Comparison of ENCODE assay signal across 21 cellular contexts in the genomic region with DNA sequence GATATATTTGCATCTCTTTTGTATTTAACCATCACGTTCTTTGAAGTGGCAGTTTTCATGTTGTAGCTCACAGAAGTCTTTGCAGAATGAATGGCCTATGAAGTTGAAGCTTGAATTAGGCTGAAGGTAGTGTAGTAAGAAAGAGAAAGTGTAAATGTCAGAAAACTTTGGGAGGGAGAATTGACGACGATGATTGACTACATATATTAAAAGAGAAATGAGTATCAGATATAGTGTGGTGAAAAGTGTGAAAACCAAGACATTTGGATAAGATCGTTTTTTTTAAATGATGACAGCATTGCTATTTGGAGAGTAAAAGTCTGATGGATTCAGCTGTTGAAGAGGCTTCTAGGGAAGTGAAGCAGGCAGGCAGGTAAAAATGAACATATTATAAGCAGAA. TPM values are rescaled to one million over a fixed set of nuclear protein-coding genes. Genes with fewer than 3 reads are reported as not detected.
DNase-seq lines count a peak whose midpoint lies in the region; ATAC-seq, FAIRE-seq and TF ChIP-seq lines count a peak whose summit lies in the region.
"Had no signal": no experiment of that assay in that cellular context is flagged by ENCODE, and none has a peak within 500 bp of the region (broad histone marks: within the 10 kb centered on the region; RNA-seq: fewer than 3 reads in every experiment).

No MANE protein-coding gene starts in this region.

- H3K27ac ChIP-seq in K562 (ENCODE audit: extremely low read depth, low read depth, low read length): no peak overlapping the region
- H3K27ac ChIP-seq: 22Rv1, BLaER1, HL-60 had no signal

- in situ Hi-C loops in K562 (cut with MboI): no loop called here

- BruUV-seq in K562 (replicated peaks; lab: Mats Ljungman, UMichigan) (no TSS peak), Caco-2 (replicated peaks; lab: Mats Ljungman, UMichigan) (no TSS peak)

- intact Hi-C loops in activated CD4-positive, alpha-beta T cell treated with anti-CD3 and anti-CD28 coated beads for 36 hours (cut with DNase I, micrococcal nuclease): no loop called here
- intact Hi-C loops in K562 (cut with micrococcal nuclease): no loop called here
- intact Hi-C loops in Caco-2 (cut with micrococcal nuclease; ENCODE audit: unreplicated experiment): loop anchor here (10.0 kb wide), 1 partner anchor 171 kb away; no protein-coding TSS in a partner anchor

- no peak overlapping the region for H3K4me3 Mint-ChIP-seq in activated CD4-positive, alpha-beta T cell treated with anti-CD3 and anti-CD28 coated beads for 36 hours
- H3K4me3 Mint-ChIP-seq in stimulated activated naive CD8-positive, alpha-beta T cell treated with anti-CD3 and anti-CD28 coated beads, Interleukin-15, amount 100 ng/mL, for 72 hours: no peak overlapping the region
- H3K4me3 Mint-ChIP-seq in Caco-2 (ENCODE audit: unreplicated experiment): no peak overlapping the region
- H3K4me3 Mint-ChIP-seq: CD14-positive monocyte; CD8-positive, alpha-beta T cell; GM23338; HFFc6 had no signal

- H3K4me1 ChIP-seq in K562 (replicated peaks in 1 of 2; ENCODE audit: control insufficient read depth in 2 of 2, insufficient read depth in 2 of 2, low read length in 2 of 2) (no peaks in the 10 kb centered on the region), Caco-2 (no peaks in the 10 kb centered on the region)
- H3K4me1 ChIP-seq: BLaER1 had no signal

- H3K4me1 Mint-ChIP-seq in activated CD4-positive, alpha-beta T cell treated with anti-CD3 and anti-CD28 coated beads for 36 hours: peaks cover 6% of the 10 kb centered on the region
- H3K4me1 Mint-ChIP-seq in stimulated activated naive CD8-positive, alpha-beta T cell treated with anti-CD3 and anti-CD28 coated beads, Interleukin-15, amount 100 ng/mL, for 72 hours: no peaks in the 10 kb centered on the region
- no peaks in the 10 kb centered on the region for H3K4me1 Mint-ChIP-seq in Caco-2 (ENCODE audit: low read depth, unreplicated experiment)
- H3K4me1 Mint-ChIP-seq: CD14-positive monocyte, GM23338 had no signal

- peaks cover 11% of the 10 kb centered on the region for H3K27me3 Mint-ChIP-seq in activated CD4-positive, alpha-beta T cell treated with anti-CD3 and anti-CD28 coated beads for 36 hours
- peaks cover 17% of the 10 kb centered on the region for H3K27me3 Mint-ChIP-seq in stimulated activated naive CD8-positive, alpha-beta T cell treated with anti-CD3 and anti-CD28 coated beads, Interleukin-15, amount 100 ng/mL, for 72 hours
- peaks cover 7% of the 10 kb centered on the region for H3K27me3 Mint-ChIP-seq in Caco-2 (ENCODE audit: insufficient read depth, unreplicated experiment)

- POLR2A ChIA-PET in activated CD4-positive, alpha-beta T cell treated with anti-CD3 and anti-CD28 coated beads for 36 hours (lab: Charles Lee): no interaction called here
- POLR2A ChIA-PET in K562 (lab: Yijun Ruan, JAX): interaction anchor here (1.1 to 4.1 kb wide), 4 partner anchors 10 to 26 kb away, joined by 3 to 22 read pairs (median 6); no protein-coding TSS in a partner anchor
- POLR2A ChIA-PET in Caco-2 (lab: Charles Lee): no interaction called here

- H2AFZ ChIP-seq in K562 (ENCODE audit: low read depth, low read length): no peak overlapping the region
- H2AFZ ChIP-seq: GM23338 had no signal

- H3K27me3 ChIP-seq in K562 (ENCODE audit: control insufficient read depth in 2 of 2, insufficient read depth in 2 of 2, low read length in 2 of 2) (no peaks in the 10 kb centered on the region), Caco-2 (replicated peaks; ENCODE audit: control insufficient read depth, insufficient read depth, low read length) (no peaks in the 10 kb centered on the region)
- H3K27me3 ChIP-seq: BLaER1 had no signal

- no peaks in the 10 kb centered on the region for H3K9me1 ChIP-seq in K562 (ENCODE audit: control insufficient read depth, insufficient read depth, low read length)

- no peak overlapping the region for H3K9ac ChIP-seq in K562 (ENCODE audit: insufficient read depth in 1 of 2, low read depth in 2 of 2, low read length in 2 of 2)
- H3K9ac ChIP-seq: BLaER1 had no signal

- H3K27ac Mint-ChIP-seq in activated CD4-positive, alpha-beta T cell treated with anti-CD3 and anti-CD28 coated beads for 36 hours: no peak overlapping the region
- no peak overlapping the region for H3K27ac Mint-ChIP-seq in stimulated activated naive CD8-positive, alpha-beta T cell treated with anti-CD3 and anti-CD28 coated beads, Interleukin-15, amount 100 ng/mL, for 72 hours
- H3K27ac Mint-ChIP-seq in Caco-2 (ENCODE audit: unreplicated experiment): no peak overlapping the region
- H3K27ac Mint-ChIP-seq: CD14-positive monocyte; CD8-positive, alpha-beta T cell; GM23338; HFFc6 had no signal

- CTCF ChIA-PET in activated CD4-positive, alpha-beta T cell treated with anti-CD3 and anti-CD28 coated beads for 36 hours (lab: Charles Lee): interaction anchor here (0.9 to 1.7 kb wide), 3 partner anchors 12 to 81 kb away, joined by 3 to 5 read pairs (median 3); no protein-coding TSS in a partner anchor
- CTCF ChIA-PET in K562 (lab: Yijun Ruan, JAX; ENCODE audit: low intra/inter-chr PET ratio) (interaction anchor here (1.5 kb wide), 1 partner anchor 23 kb away, joined by 5 read pairs; no protein-coding TSS in a partner anchor), Caco-2 (lab: Charles Lee) (no interaction called here)

- H3K36me3 Mint-ChIP-seq in activated CD4-positive, alpha-beta T cell treated with anti-CD3 and anti-CD28 coated beads for 36 hours (ENCODE audit: low read depth): no peaks in the 10 kb centered on the region
- no peaks in the 10 kb centered on the region for H3K36me3 Mint-ChIP-seq in Caco-2 (ENCODE audit: insufficient read depth, unreplicated experiment)
- H3K36me3 Mint-ChIP-seq: CD14-positive monocyte; CD8-positive, alpha-beta T cell had no signal

- no peak overlapping the region for H3K4me2 ChIP-seq in K562 (ENCODE audit: insufficient read depth, low read length)
- H3K4me2 ChIP-seq: BLaER1, GM23338 had no signal

- no peak for TF ChIP-seq RAD21 in K562 (CRISPR knock-in tag; conservative IDR thresholded peaks at IDR 0.05 in 1 of 2, IDR thresholded peaks at IDR 0.05 in 1 of 2)

- under 1% methylated on average over 4 of the region's 4 CpGs for WGBS in K562 (ENCODE audit: insufficient coverage, low coverage, missing lambda C conversion rate)

- no peak for TF ChIP-seq POLR2A in K562 (conservative IDR thresholded peaks at IDR 0.05)

- H3K79me2 ChIP-seq in K562 (ENCODE audit: control insufficient read depth, insufficient read depth, low read length): no peaks in the 10 kb centered on the region

- no peaks in the 10 kb centered on the region for H4K20me1 ChIP-seq in K562 (replicated peaks; ENCODE audit: control insufficient read depth, insufficient read depth, low read length)
- H4K20me1 ChIP-seq: BLaER1 had no signal

- no peak overlapping the region for H3K4me3 ChIP-seq in K562
- H3K4me3 ChIP-seq in Caco-2 (ENCODE audit: low read depth, low read length): no peak overlapping the region
- H3K4me3 ChIP-seq: BLaER1, GM23338 had no signal

- H3K36me3 ChIP-seq in K562 (ENCODE audit: control insufficient read depth, insufficient read depth, low read length): no peaks in the 10 kb centered on the region
- H3K36me3 ChIP-seq in Caco-2 (ENCODE audit: control insufficient read depth, insufficient read depth, low read length): no peaks in the 10 kb centered on the region
- H3K36me3 ChIP-seq: BLaER1 had no signal

- no peak for TF ChIP-seq EP300 in K562 (IDR thresholded peaks at IDR 0.05; ENCODE audit: low read length)

- no peaks in the 10 kb centered on the region for H3K9me3 ChIP-seq in K562 (replicated peaks; ENCODE audit: control insufficient read depth, insufficient read depth, low read depth, low read length)
- H3K9me3 ChIP-seq in Caco-2: no peaks in the 10 kb centered on the region
- H3K9me3 ChIP-seq: BLaER1 had no signal

- no peak for FAIRE-seq in K562 (lab: Jason Lieb, UNC)
- FAIRE-seq: GM12891 had no signal

- DNase-seq in activated CD4-positive, alpha-beta T cell treated with anti-CD3 and anti-CD28 coated beads for 36 hours: no peak
- DNase-seq in activated CD4-positive, alpha-beta T cell treated with anti-CD3 and anti-CD28 coated beads, Interleukin-2, amount 50 U/mL, for 4 hours: no peak
- DNase-seq in stimulated activated naive CD8-positive, alpha-beta T cell treated with anti-CD3 and anti-CD28 coated beads, Interleukin-15, Interleukin-2, amounts not matched to agents 100 U/mL and 50 U/mL, for 24 hours: no peak
- DNase-seq in stimulated activated naive CD8-positive, alpha-beta T cell treated with anti-CD3 and anti-CD28 coated beads, Interleukin-15, amount 100 ng/mL, for 72 hours: no peak
- DNase-seq in K562 (ENCODE audit: extremely low read depth in 1 of 4, low spot score in 3 of 4) (no peak), NCI-H526 (lab: John Stamatoyannopoulos, UW) (no peak), Caco-2 (no peak)
- DNase-seq: CD8-positive, alpha-beta T cell; DMS 273 treated with DMSO at 0.1 percent for 48 hours; DMS53; DND-41; EL; H7; HFFc6 had no signal

- peak; percentile 74 for ATAC-seq in activated CD4-positive, alpha-beta T cell treated with anti-CD3 and anti-CD28 coated beads for 36 hours
- peak; percentile 76 for ATAC-seq in stimulated activated naive CD8-positive, alpha-beta T cell treated with anti-CD3 and anti-CD28 coated beads, Interleukin-15, Interleukin-2, amounts not matched to agents 100 U/mL and 50 U/mL, for 24 hours
- ATAC-seq in stimulated activated naive CD8-positive, alpha-beta T cell treated with anti-CD3 and anti-CD28 coated beads, Interleukin-15, amount 100 ng/mL, for 72 hours: no peak
- ATAC-seq in K562: no peak
- ATAC-seq: CD8-positive, alpha-beta T cell; GM23338; HCT116 had no signal

- H3K9me3 Mint-ChIP-seq in activated CD4-positive, alpha-beta T cell treated with anti-CD3 and anti-CD28 coated beads for 36 hours (ENCODE audit: low read depth): no peaks in the 10 kb centered on the region
- H3K9me3 Mint-ChIP-seq in stimulated activated naive CD8-positive, alpha-beta T cell treated with anti-CD3 and anti-CD28 coated beads, Interleukin-15, amount 100 ng/mL, for 72 hours: no peaks in the 10 kb centered on the region
- no peaks in the 10 kb centered on the region for H3K9me3 Mint-ChIP-seq in Caco-2 (ENCODE audit: unreplicated experiment)
- H3K9me3 Mint-ChIP-seq: CD14-positive monocyte; CD8-positive, alpha-beta T cell; GM23338; HFFc6 had no signal

- no peak for TF ChIP-seq CTCF in K562 (IDR thresholded peaks at IDR 0.05 in 2 of 3, conservative IDR thresholded peaks at IDR 0.05 in 1 of 3; ENCODE audit: insufficient read depth in 2 of 3, low read depth in 1 of 3, low read length in 3 of 3)
- TF ChIP-seq CTCF in Caco-2 (IDR thresholded peaks at IDR 0.05; ENCODE audit: insufficient read depth in 1 of 2, low read depth in 1 of 2, low read length in 1 of 2, severe bottlenecking in 1 of 2, unreplicated experiment in 1 of 2): no peak

RNA-seq across cellular contexts. Expression of a gene that starts 14.6 kb away (rescaled TPM):
- under 1 TPM; 0.63 to 0.66 TPM for total RNA-seq in activated CD4-positive, alpha-beta T cell treated with anti-CD3 and anti-CD28 coated beads for 36 hours
- 0.32 TPM in 1 of 2 replicates, not detected in the other for total RNA-seq in K562 (2011; cell fraction: chromatin; rRNA removed; ENCODE audit: low replicate concordance)
- 0.17 and 0.26 TPM in 2 replicates for total RNA-seq in K562 (2011; cell fraction: nucleolus; rRNA removed)
- total RNA-seq in K562 (2011; cell fraction: nucleoplasm; rRNA removed): not detected in 2 replicates
- total RNA-seq in K562 (2014; rRNA removed): 0.12 and 0.27 TPM in 2 replicates
- total RNA-seq in K562 (2014; rRNA removed; fragmentation: Illumina TruSeq; extraction: Trizol): not detected in 2 replicates
- total RNA-seq in K562 (2015; rRNA removed; fragmentation: Illumina TruSeq; extraction: Trizol): not detected in 2 replicates
- not detected in 2 replicates for total RNA-seq in K562 (2021)
- polyA plus RNA-seq in K562 (2011; rRNA removed): 0.08 and 0.18 TPM in 2 replicates
- polyA plus RNA-seq in K562 (2011; cell fraction: cytosol; rRNA removed): not detected in 2 replicates
- polyA plus RNA-seq in K562 (2011; cell fraction: nucleus; rRNA removed): 0.20 and 0.28 TPM in 2 replicates
- 0.03 and 0.15 TPM in 2 replicates for polyA plus RNA-seq in K562 (2012)
- polyA plus RNA-seq in K562 (2014; fragmentation: Illumina TruSeq; extraction: Trizol): not detected in 2 replicates
- polyA plus RNA-seq in K562 (2014; fragmentation: Nextera tagmentation; extraction: Ambion mirVana): not detected
- not detected in 2 replicates for polyA plus RNA-seq in K562 (2014; rRNA removed)
- 0.07 and 0.33 TPM in 2 replicates for polyA minus RNA-seq in K562 (2011; rRNA and poly(A)+ RNA removed)
- polyA minus RNA-seq in K562 (2011; cell fraction: cytosol; rRNA and poly(A)+ RNA removed): not detected in 2 replicates
- 0.27 and 0.78 TPM in 2 replicates for polyA minus RNA-seq in K562 (2011; cell fraction: nucleus; rRNA and poly(A)+ RNA removed)
- total RNA-seq in Caco-2 (2022): 3.8 and 4.1 TPM in 2 replicates
- polyA plus RNA-seq: CD14-positive monocyte had no signal

RNA-seq across cellular contexts. Expression of a gene that starts 36.3 kb away (rescaled TPM):
- total RNA-seq in activated CD4-positive, alpha-beta T cell treated with anti-CD3 and anti-CD28 coated beads for 36 hours: 10 to 100 TPM; 13.8 to 26.7 TPM
- 458 and 1,073 TPM in 2 replicates for total RNA-seq in K562 (2011; cell fraction: chromatin; rRNA removed; ENCODE audit: low replicate concordance)
- 474 and 541 TPM in 2 replicates for total RNA-seq in K562 (2011; cell fraction: nucleolus; rRNA removed)
- total RNA-seq in K562 (2011; cell fraction: nucleoplasm; rRNA removed): 882 and 1,501 TPM in 2 replicates
- total RNA-seq in K562 (2014; rRNA removed) (55.3 and 100 TPM in 2 replicates), K562 (2014; rRNA removed; fragmentation: Illumina TruSeq; extraction: Trizol) (177 and 218 TPM in 2 replicates), K562 (2015; rRNA removed; fragmentation: Illumina TruSeq; extraction: Trizol) (130 and 149 TPM in 2 replicates), K562 (2021) (77.8 and 106 TPM in 2 replicates), Caco-2 (2022) (13.1 and 16.6 TPM in 2 replicates)
- polyA plus RNA-seq in K562 (2011; rRNA removed) (147 and 182 TPM in 2 replicates), K562 (2014; fragmentation: Illumina TruSeq; extraction: Trizol) (43.2 and 59.7 TPM in 2 replicates), K562 (2014; fragmentation: Nextera tagmentation; extraction: Ambion mirVana) (10 to 100 TPM; 44.2 to 67.6 TPM), K562 (2014; rRNA removed) (77.9 and 119 TPM in 2 replicates)
- polyA plus RNA-seq in K562 (2011; cell fraction: cytosol; rRNA removed): 8.2 and 35.8 TPM in 2 replicates
- 165 and 195 TPM in 2 replicates for polyA plus RNA-seq in K562 (2011; cell fraction: nucleus; rRNA removed)
- polyA plus RNA-seq in K562 (2012): 21.0 and 54.8 TPM in 2 replicates
- 251 and 360 TPM in 2 replicates for polyA minus RNA-seq in K562 (2011; rRNA and poly(A)+ RNA removed)
- 17.0 and 22.7 TPM in 2 replicates for polyA minus RNA-seq in K562 (2011; cell fraction: cytosol; rRNA and poly(A)+ RNA removed)
- polyA minus RNA-seq in K562 (2011; cell fraction: nucleus; rRNA and poly(A)+ RNA removed): 714 and 1,502 TPM in 2 replicates

Comparison
In these comparisons a context has a peak if more than half of its experiments do, and no peak if none do; other contexts are left out.
1. ATAC-seq: peak in activated CD4-positive, alpha-beta T cell treated with anti-CD3 and anti-CD28 coated beads for 36 hours (single experiment) and stimulated activated naive CD8-positive, alpha-beta T cell treated with anti-CD3 and anti-CD28 coated beads, Interleukin-15, Interleukin-2, amounts not matched to agents 100 U/mL and 50 U/mL, for 24 hours (single experiment); none in stimulated activated naive CD8-positive, alpha-beta T cell treated with anti-CD3 and anti-CD28 coated beads, Interleukin-15, amount 100 ng/mL, for 72 hours (single experiment) and K562 (single experiment).